ENCODE assay signal across 8 cellular contexts in the genomic region with DNA sequence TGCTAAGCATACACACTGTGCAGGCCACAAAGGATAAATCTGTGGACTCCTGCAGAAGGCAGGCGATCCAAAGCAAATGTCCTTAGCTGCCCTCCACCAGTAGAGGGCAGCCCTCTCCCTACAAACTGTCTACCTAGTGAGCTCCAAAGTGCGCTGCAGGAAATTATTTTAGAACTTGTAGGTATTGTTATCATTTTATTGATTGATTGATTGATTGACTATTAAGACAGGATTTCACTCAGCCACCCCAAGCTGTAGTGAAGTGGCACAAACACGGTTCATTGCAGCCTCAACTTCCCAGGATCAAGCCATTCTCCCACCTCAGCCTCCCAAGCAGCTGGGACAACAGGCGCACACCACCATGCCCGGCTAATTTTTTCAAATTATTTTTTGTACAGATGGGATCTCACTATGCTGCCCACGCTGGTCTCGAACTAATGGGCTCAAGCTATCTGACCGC. TPM values are rescaled to one million over a fixed set of nuclear protein-coding genes. Genes with fewer than 3 reads are reported as not detected.
A peak's percentile ranks its signal among the peaks of the same experiment; 100 is the strongest.
DNase-seq lines count a peak whose midpoint lies in the region; ATAC-seq and TF ChIP-seq lines count a peak whose summit lies in the region.

No MANE protein-coding gene starts in this region.

- no peak overlapping the region for H3K4me3 Mint-ChIP-seq in Calu3 (ENCODE audit: low read depth, unreplicated experiment)
- H3K4me3 Mint-ChIP-seq in T-helper 1 cell treated with Interleukin-12 subunit alpha and Interleukin-12 subunit beta and Interleukin-4 antibody, amounts not matched to agents 30 μg/mL and 1 μg/mL, for 36 hours = peak overlapping the region; percentile 45

- H3K9ac ChIP-seq in smooth muscle cell (ENCODE audit: low read depth) = no peak overlapping the region

- no TSS peak for BruUV-seq in Calu3 (replicated peaks; lab: Mats Ljungman, UMichigan)

- DNase-seq in Calu3 (peak; percentile 61), NCI-H1436 treated with DMSO at 0.1 percent for 48 hours (lab: John Stamatoyannopoulos, UW) (peak; percentile 1), amniotic stem cell (lab: John Stamatoyannopoulos, UW) (peak; percentile 35), hepatic stellate cell (ENCODE audit: low spot score) (peak; percentile 47), smooth muscle cell (lab: John Stamatoyannopoulos, UW; ENCODE audit: unreplicated experiment) (no peak), epidermal melanocyte (ENCODE audit: insufficient read length, low spot score) (no peak)

- peaks cover 17% of the 10 kb centered on the region for H3K36me3 Mint-ChIP-seq in Calu3 (ENCODE audit: insufficient read depth, unreplicated experiment)
- H3K36me3 Mint-ChIP-seq in T-helper 1 cell treated with Interleukin-12 subunit alpha and Interleukin-12 subunit beta and Interleukin-4 antibody, amounts not matched to agents 30 μg/mL and 1 μg/mL, for 36 hours (ENCODE audit: low read depth) = no peaks in the 10 kb centered on the region

- no peaks in the 10 kb centered on the region for H3K79me2 ChIP-seq in smooth muscle cell (ENCODE audit: low read depth)

- no peaks in the 10 kb centered on the region for H4K20me1 ChIP-seq in smooth muscle cell (ENCODE audit: low read depth)

- no peaks in the 10 kb centered on the region for H3K27me3 Mint-ChIP-seq in Calu3 (ENCODE audit: unreplicated experiment)
- H3K27me3 Mint-ChIP-seq in T-helper 1 cell treated with Interleukin-12 subunit alpha and Interleukin-12 subunit beta and Interleukin-4 antibody, amounts not matched to agents 30 μg/mL and 1 μg/mL, for 36 hours (ENCODE audit: low read depth) = no peaks in the 10 kb centered on the region

- ATAC-seq in GM21786 (IDR thresholded peaks at IDR 0.05; ENCODE audit: unreplicated experiment) = peak; percentile 29

- WGBS in smooth muscle cell (ENCODE audit: low lambda C conversion rate) = 59% methylated on average over 8 of the region's 8 CpGs

- CTCF ChIA-PET in Calu3 (lab: Charles Lee) = interaction anchor here (0.6 to 2.7 kb wide), 8 partner anchors 44 to 688 kb away, joined by 3 to 41 read pairs (median 3); no protein-coding TSS in a partner anchor

- no peak overlapping the region for H3K27ac ChIP-seq in smooth muscle cell (ENCODE audit: low read depth)

- H3F3A ChIP-seq in smooth muscle cell (ENCODE audit: low read depth) = peaks cover 7% of the 10 kb centered on the region

- H3K27me3 ChIP-seq in smooth muscle cell (ENCODE audit: low read depth) = no peaks in the 10 kb centered on the region

- H3K4me3 ChIP-seq in smooth muscle cell = no peak overlapping the region

- H3K9me3 Mint-ChIP-seq in Calu3 (ENCODE audit: low read depth, unreplicated experiment) = no peaks in the 10 kb centered on the region
- no peaks in the 10 kb centered on the region for H3K9me3 Mint-ChIP-seq in T-helper 1 cell treated with Interleukin-12 subunit alpha and Interleukin-12 subunit beta and Interleukin-4 antibody, amounts not matched to agents 30 μg/mL and 1 μg/mL, for 36 hours

- no peaks in the 10 kb centered on the region for H3K9me3 ChIP-seq in smooth muscle cell (replicated peaks; ENCODE audit: low read depth)

- H3K4me1 ChIP-seq in smooth muscle cell (ENCODE audit: low read depth) = no peaks in the 10 kb centered on the region

- no peaks in the 10 kb centered on the region for H3K36me3 ChIP-seq in smooth muscle cell (ENCODE audit: low read depth)

- no peak overlapping the region for H3K27ac Mint-ChIP-seq in Calu3 (ENCODE audit: unreplicated experiment)
- H3K27ac Mint-ChIP-seq in T-helper 1 cell treated with Interleukin-12 subunit alpha and Interleukin-12 subunit beta and Interleukin-4 antibody, amounts not matched to agents 30 μg/mL and 1 μg/mL, for 36 hours = no peak overlapping the region

- H3K4me2 ChIP-seq in smooth muscle cell = no peak overlapping the region

- H2AFZ ChIP-seq in smooth muscle cell (ENCODE audit: low read depth) = no peak overlapping the region

- no peaks in the 10 kb centered on the region for H3K4me1 Mint-ChIP-seq in Calu3 (ENCODE audit: low read depth, unreplicated experiment)
- H3K4me1 Mint-ChIP-seq in T-helper 1 cell treated with Interleukin-12 subunit alpha and Interleukin-12 subunit beta and Interleukin-4 antibody, amounts not matched to agents 30 μg/mL and 1 μg/mL, for 36 hours (ENCODE audit: low read depth) = peaks cover 19% of the 10 kb centered on the region

- intact Hi-C loops in Calu3 (cut with micrococcal nuclease; ENCODE audit: unreplicated experiment) = loop anchor here (1.0 to 10.0 kb wide), 3 partner anchors 190 to 513 kb away; no protein-coding TSS in a partner anchor

- TF ChIP-seq CTCF in Calu3 (IDR thresholded peaks at IDR 0.05; ENCODE audit: unreplicated experiment) (peak; percentile 69), smooth muscle cell (IDR thresholded peaks at IDR 0.05; ENCODE audit: borderline replicate concordance, insufficient read depth, poor library complexity, severe bottlenecking) (peak; percentile 94)

RNA-seq across cellular contexts. Expression of a gene that starts 37.3 kb away (rescaled TPM):
- 26.6 and 28.9 TPM in 2 replicates for total RNA-seq in Calu3 (2022)
- 47.3 and 55.5 TPM in 2 replicates for total RNA-seq in smooth muscle cell
- 27.8 and 31.7 TPM in 2 replicates for polyA plus RNA-seq in smooth muscle cell

Comparison
In these comparisons a context has a peak if more than half of its experiments do, and no peak if none do; other contexts are left out.
1. DNase-seq: peak in Calu3 (single experiment), NCI-H1436 treated with DMSO at 0.1 percent for 48 hours (single experiment), amniotic stem cell (single experiment) and hepatic stellate cell (single experiment); none in smooth muscle cell (single experiment) and epidermal melanocyte (single experiment).